Comparison of ENCODE assay signal across 1 cellular context in genomic region chr12:12400793-12401192, GRCh38.
TF ChIP-seq lines count a peak whose summit lies in the region.

No MANE protein-coding gene starts in this region.

TF ChIP-seq in K562, 482 proteins besides CTCF, POLR2A, EP300 and RAD21:
- TF ChIP-seq MED1 (CRISPR knock-in tag; IDR thresholded peaks at IDR 0.05; ENCODE audit: borderline replicate concordance) (no peak), PCBP1 (IDR thresholded peaks at IDR 0.05; ENCODE audit: low read depth, low read length, poor library complexity, severe bottlenecking) (no peak), ZNF146 (CRISPR knock-in tag; IDR thresholded peaks at IDR 0.05; ENCODE audit: unreplicated experiment) (peak; percentile 42)
